In the genomic region with DNA sequence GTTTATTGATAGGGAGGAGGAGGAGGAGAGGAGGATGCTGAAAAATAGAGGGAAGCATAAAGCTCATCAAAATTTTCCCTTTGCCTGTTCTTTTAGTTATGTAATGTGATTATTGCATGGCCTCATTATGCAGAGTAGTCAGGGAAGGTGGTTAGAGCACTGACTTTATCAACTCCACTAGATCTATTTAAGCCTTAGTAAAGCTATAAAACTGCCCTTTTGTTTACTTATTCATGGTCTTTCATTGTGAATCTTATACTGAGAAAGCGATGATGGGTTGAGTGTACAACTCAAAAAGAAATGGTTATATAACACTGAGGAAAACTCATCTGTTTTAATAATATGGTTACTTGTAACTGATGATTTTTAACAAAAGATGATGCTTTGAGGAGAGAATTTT, we compare ENCODE assay signal across 27 cellular contexts.
A peak's percentile ranks its signal among the peaks of the same experiment; 100 is the strongest.
DNase-seq lines count a peak whose midpoint lies in the region; ATAC-seq and TF ChIP-seq lines count a peak whose summit lies in the region.
"Had no signal": no experiment of that assay in that cellular context is flagged by ENCODE, and none has a peak within 500 bp of the region (broad histone marks: within the 10 kb centered on the region; RNA-seq: fewer than 3 reads in every experiment).

No MANE protein-coding gene starts in this region.

- peak overlapping the region; percentile 55 for H3K27ac Mint-ChIP-seq in activated T-cell treated with anti-CD3 and anti-CD28 coated beads, Interleukin-2, amount 50 U/mL, for 72 hours
- H3K27ac Mint-ChIP-seq in brain, result peak overlapping the region in 3 of 5 experiments; percentile 46 to 81 (median 64)
- H3K27ac Mint-ChIP-seq: GM23338, HFFc6, nephron progenitor cell had no signal

- peaks cover 0 to 1% of the 10 kb centered on the region in 2 donors for H3K9me3 Mint-ChIP-seq in activated T-cell treated with anti-CD3 and anti-CD28 coated beads, Interleukin-2, amount 50 U/mL, for 72 hours
- peaks cover 0 to 2% (median 0%) of the 10 kb centered on the region in 5 experiments for H3K9me3 Mint-ChIP-seq in brain
- H3K9me3 Mint-ChIP-seq: GM23338, HFFc6, nephron progenitor cell had no signal

- TF ChIP-seq CTCF in brain (conservative IDR thresholded peaks at IDR 0.05), result no peak

- DNase-seq in activated T-cell treated with anti-CD3 and anti-CD28 coated beads, Interleukin-2, amount 50 U/mL, for 72 hours, result no peak
- no peak for DNase-seq in activated T-cell treated with anti-CD3 and anti-CD28 coated beads, Interleukin-2, amount 50 U/mL, for 1 hour
- DNase-seq in M059J (ENCODE audit: low read depth) (peak; percentile 40), substantia nigra (lab: John Stamatoyannopoulos, UW) (no peak)
- DNase-seq in stimulated activated CD4-positive, alpha-beta T cell treated with anti-CD3 and anti-CD28 coated beads, Interleukin-12 subunit alpha, Interleukin-12 subunit beta, amount 100 ng/mL, for 4 hours, result no peak
- DNase-seq: activated CD4-positive, alpha-beta T cell treated with anti-CD3 and anti-CD28 coated beads, Interleukin-2, amount 50 U/mL, for 4 hours; activated CD4-positive, CD25-positive, alpha-beta regulatory T cell; activated CD8-positive, alpha-beta memory T cell treated with anti-CD3 and anti-CD28 coated beads, Interleukin-2, amount 50 U/mL, for 48 hours; activated gamma-delta T cell; adrenal gland; AML-193; body of pancreas; EL; gastrocnemius medialis; HFFc6; NCI-H1092 treated with DMSO at 0.1 percent for 48 hours; NCI-H1694 treated with DMSO at 0.1 percent for 48 hours; NCI-H446; nephron progenitor cell; OCI-M1; stimulated activated naive CD4-positive, alpha-beta T cell; T-helper 1 cell had no signal

- H3K27me3 Mint-ChIP-seq in activated T-cell treated with anti-CD3 and anti-CD28 coated beads, Interleukin-2, amount 50 U/mL, for 72 hours (ENCODE audit: low read depth), result no peaks in the 10 kb centered on the region
- peaks cover 3% of the 10 kb centered on the region for H3K27me3 Mint-ChIP-seq in brain

- no peaks in the 10 kb centered on the region for H3K36me3 Mint-ChIP-seq in activated T-cell treated with anti-CD3 and anti-CD28 coated beads, Interleukin-2, amount 50 U/mL, for 72 hours (ENCODE audit: insufficient read depth in 2 of 2)
- peaks cover 4% of the 10 kb centered on the region for H3K36me3 Mint-ChIP-seq in brain

- H3K4me1 Mint-ChIP-seq in activated T-cell treated with anti-CD3 and anti-CD28 coated beads, Interleukin-2, amount 50 U/mL, for 72 hours (ENCODE audit: low read depth), result peaks cover 86% of the 10 kb centered on the region
- H3K4me1 Mint-ChIP-seq in brain, result peaks cover 95% of the 10 kb centered on the region

- H3K27ac ChIP-seq in substantia nigra (ENCODE audit: low read depth, low read length, poor library complexity, severe bottlenecking), result peak overlapping the region; percentile 5
- H3K27ac ChIP-seq: adrenal gland, body of pancreas, gastrocnemius medialis, hepatocyte, thoracic aorta had no signal

- no peak for ATAC-seq in activated T-cell treated with anti-CD3 and anti-CD28 coated beads, Interleukin-2, amount 50 U/mL, for 72 hours (replicated peaks in 1 of 2)
- ATAC-seq in HG03457 (IDR thresholded peaks at IDR 0.05; ENCODE audit: unreplicated experiment), result no peak
- ATAC-seq: body of pancreas, gastrocnemius medialis had no signal

- H3K4me3 Mint-ChIP-seq in activated T-cell treated with anti-CD3 and anti-CD28 coated beads, Interleukin-2, amount 50 U/mL, for 72 hours, result peak overlapping the region in 1 of 2 donors; percentile 48
- H3K4me3 Mint-ChIP-seq in brain, result peak overlapping the region in 1 of 5 experiments; percentile 18
- H3K4me3 Mint-ChIP-seq: GM23338, HFFc6, nephron progenitor cell had no signal
